Comparison of ENCODE assay signal across 11 cellular contexts in the genomic region with DNA sequence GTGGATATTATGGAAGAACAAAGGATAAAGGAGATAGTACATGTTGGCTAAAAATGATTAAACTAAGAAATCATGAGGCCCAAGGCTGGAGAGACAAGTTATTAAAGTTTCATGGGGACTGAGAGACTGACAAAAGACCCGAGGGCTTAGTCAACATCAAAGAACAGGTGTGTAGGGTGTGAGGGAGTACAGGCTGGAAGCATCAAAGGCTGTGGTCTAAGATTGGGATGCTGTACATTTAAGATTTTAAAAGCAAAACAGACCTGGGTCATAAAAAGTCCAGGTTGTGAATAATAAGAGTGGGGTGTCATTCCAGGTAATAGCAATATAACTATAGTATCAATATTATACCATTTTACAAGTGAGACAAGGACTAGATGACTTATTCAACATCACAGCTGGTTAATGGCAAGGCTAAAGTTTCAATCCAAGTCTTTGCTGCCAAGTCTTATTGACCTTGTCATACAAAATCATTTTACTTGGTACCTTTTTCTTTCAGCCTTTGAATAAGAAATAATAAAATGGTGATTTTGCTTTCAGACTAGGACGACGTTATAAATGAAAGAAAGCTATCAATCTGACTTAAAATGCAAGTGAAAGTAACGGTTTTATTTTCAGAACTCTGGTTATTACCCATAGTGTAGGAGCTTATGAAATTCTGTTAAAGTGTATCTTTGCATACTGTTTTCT.
DNase-seq lines count a peak whose midpoint lies in the region; ATAC-seq and TF ChIP-seq lines count a peak whose summit lies in the region.
"Had no signal": no experiment of that assay in that cellular context is flagged by ENCODE, and none has a peak within 500 bp of the region (broad histone marks: within the 10 kb centered on the region; RNA-seq: fewer than 3 reads in every experiment).

No MANE protein-coding gene starts in this region.

- TF ChIP-seq CTCF in OCI-LY7 (conservative IDR thresholded peaks at IDR 0.05; ENCODE audit: low read length) = no peak

- no peaks in the 10 kb centered on the region for H3K9me3 ChIP-seq in OCI-LY7 (ENCODE audit: low read length)
- H3K9me3 ChIP-seq in GM23248 (ENCODE audit: low read depth) = no peaks in the 10 kb centered on the region
- H3K9me3 ChIP-seq: psoas muscle had no signal

- no peaks in the 10 kb centered on the region for H3F3A ChIP-seq in GM23248 (ENCODE audit: insufficient read depth)

- peak; percentile 71 for ATAC-seq in GM18499 (IDR thresholded peaks at IDR 0.05; ENCODE audit: insufficient read depth, unreplicated experiment)
- peak; percentile 71 for ATAC-seq in GM19372 (IDR thresholded peaks at IDR 0.05; ENCODE audit: low read depth, unreplicated experiment)
- peak; percentile 82 for ATAC-seq in HG02885 (IDR thresholded peaks at IDR 0.05; ENCODE audit: poor library complexity, unreplicated experiment)
- ATAC-seq: psoas muscle had no signal

- no peaks in the 10 kb centered on the region for H3K9me2 ChIP-seq in OCI-LY7 (ENCODE audit: insufficient read depth, low read length)
- H3K9me2 ChIP-seq in GM23248 (ENCODE audit: insufficient read depth) = no peaks in the 10 kb centered on the region

- POLR2A ChIA-PET in OCI-LY7 (lab: Charles Lee) = interaction anchor here (0.9 to 2.0 kb wide), 3 partner anchors 10 to 28 kb away, joined by 3 to 6 read pairs (median 4); no protein-coding TSS in a partner anchor

- H3K4me3 ChIP-seq in OCI-LY7 (ENCODE audit: low read depth, low read length, poor library complexity, severe bottlenecking) = no peak overlapping the region
- H3K4me3 ChIP-seq in GM23248 = no peak overlapping the region
- H3K4me3 ChIP-seq: psoas muscle had no signal

- intact Hi-C loops in OCI-LY7 (cut with micrococcal nuclease; ENCODE audit: unreplicated experiment) = no loop called here

- H3K4me2 ChIP-seq in OCI-LY7 (ENCODE audit: low read length) (peak overlapping the region; percentile 17), GM23248 (ENCODE audit: unreplicated experiment) (no peak overlapping the region)

- BruUV-seq in OCI-LY7 (replicated peaks; lab: Mats Ljungman, UMichigan) = no TSS peak

- CTCF ChIA-PET in OCI-LY7 (lab: Charles Lee; ENCODE audit: unreplicated experiment) = interaction anchor here (1.1 kb wide), 2 partner anchors 8 to 12 kb away, joined by 3 to 5 read pairs; no protein-coding TSS in a partner anchor

- peak overlapping the region; percentile 56; the same call in 1 of the 2 replicates for H2AFZ ChIP-seq in OCI-LY7 (ENCODE audit: low read length)
- H2AFZ ChIP-seq in GM23248 = no peak overlapping the region

- H3K36me3 ChIP-seq in OCI-LY7 (ENCODE audit: insufficient read depth, low read length) = no peaks in the 10 kb centered on the region; the same call in 1 of the 2 replicates
- no peaks in the 10 kb centered on the region for H3K36me3 ChIP-seq in GM23248 (ENCODE audit: low read depth)

- H3K27ac ChIP-seq in OCI-LY7 (ENCODE audit: low read depth, low read length, poor library complexity, severe bottlenecking) (no peak overlapping the region), GM23248 (no peak overlapping the region)
- H3K27ac ChIP-seq: psoas muscle had no signal

- peaks cover 25% of the 10 kb centered on the region for H3K4me1 ChIP-seq in OCI-LY7 (ENCODE audit: insufficient read depth, low read length, poor library complexity, severe bottlenecking)
- H3K4me1 ChIP-seq in GM23248 (ENCODE audit: insufficient read depth) = no peaks in the 10 kb centered on the region

- in situ Hi-C loops in GM23248 (cut with MboI) = no loop called here

- H4K20me1 ChIP-seq in OCI-LY7 (ENCODE audit: insufficient read depth, low read length) (no peaks in the 10 kb centered on the region), GM23248 (ENCODE audit: insufficient read depth) (no peaks in the 10 kb centered on the region)

- DNase-seq in OCI-LY7 (ENCODE audit: low spot score) (no peak), DMS 273 treated with DMSO at 0.1 percent for 48 hours (lab: John Stamatoyannopoulos, UW) (no peak), NCI-H1417 (lab: John Stamatoyannopoulos, UW) (no peak), Ammon's horn (ENCODE audit: low spot score) (no peak), GM23248 (no peak)
- DNase-seq: activated effector memory CD4-positive, alpha-beta T cell treated with Interleukin-2 at 50 U/mL for 16 hours; DMS153; psoas muscle had no signal

- WGBS in GM23248 (ENCODE audit: low coverage in 1 of 2, low lambda C conversion rate in 2 of 2, missing lambda C conversion rate in 2 of 2), 2 experiments = 50 to 69% methylated on average over 4 of the region's 4 CpGs

- H3K27me3 ChIP-seq in GM23248 (replicated peaks; ENCODE audit: insufficient read depth) = no peaks in the 10 kb centered on the region

- H3K79me2 ChIP-seq in OCI-LY7 (ENCODE audit: insufficient read depth, low read depth, low read length) (no peaks in the 10 kb centered on the region), GM23248 (ENCODE audit: insufficient read depth) (no peaks in the 10 kb centered on the region)

- no peak overlapping the region for H3K9ac ChIP-seq in GM23248
